ENCODE assay signal across 19 cellular contexts in genomic region chr2:1645761-1646476, GRCh38.
DNase-seq lines count a peak whose midpoint lies in the region; ATAC-seq and TF ChIP-seq lines count a peak whose summit lies in the region.
"Had no signal": no experiment of that assay in that cellular context is flagged by ENCODE, and none has a peak within 500 bp of the region (broad histone marks: within the 10 kb centered on the region; RNA-seq: fewer than 3 reads in every experiment).

No MANE protein-coding gene starts in this region.

- H3K9me3 ChIP-seq in A673 (ENCODE audit: low read depth, low read length, poor library complexity, severe bottlenecking): no peaks in the 10 kb centered on the region
- no peaks in the 10 kb centered on the region for H3K9me3 ChIP-seq in Panc1 (ENCODE audit: control insufficient read depth, insufficient read depth, low read depth, low read length)
- no peaks in the 10 kb centered on the region for H3K9me3 ChIP-seq in right atrium auricular region
- H3K9me3 ChIP-seq: breast epithelium, lower lobe of right lung, prostate gland had no signal

- no peak for ATAC-seq in Panc1
- ATAC-seq in HG03460 (IDR thresholded peaks at IDR 0.05; ENCODE audit: unreplicated experiment): no peak
- ATAC-seq: esophagus mucosa, lower lobe of right lung, T-cell had no signal

- no peaks in the 10 kb centered on the region for H3K27me3 ChIP-seq in A673 (replicated peaks; ENCODE audit: insufficient read depth, low read depth, low read length, poor library complexity)
- no peaks in the 10 kb centered on the region for H3K27me3 ChIP-seq in Panc1 (ENCODE audit: control insufficient read depth, insufficient read depth, low read length)
- H3K27me3 ChIP-seq in right atrium auricular region: no peaks in the 10 kb centered on the region
- H3K27me3 ChIP-seq: breast epithelium had no signal

- no peaks in the 10 kb centered on the region for H3K9me3 Mint-ChIP-seq in osteocyte (ENCODE audit: unreplicated experiment)
- H3K9me3 Mint-ChIP-seq: activated naive CD4-positive, alpha-beta T cell treated with anti-CD3 and anti-CD28 coated beads, Interleukin-2, amount 50 U/mL, for 24 hours; CD4-positive, alpha-beta T cell; T-cell had no signal

- in situ Hi-C loops in Panc1 (cut with HindIII; ENCODE audit: low pct_unique_long_range_greater_than_20kb, low sequenced_read_pairs): no loop called here

- no peak overlapping the region for H3K4me3 Mint-ChIP-seq in osteocyte (ENCODE audit: unreplicated experiment)
- H3K4me3 Mint-ChIP-seq: activated naive CD4-positive, alpha-beta T cell treated with anti-CD3 and anti-CD28 coated beads, Interleukin-2, amount 50 U/mL, for 24 hours; CD4-positive, alpha-beta T cell; naive B cell; T-cell had no signal

- POLR2A ChIA-PET in A673 (lab: Charles Lee; ENCODE audit: low non-redundant PET) (no interaction called here), Panc1 (lab: Charles Lee) (interaction anchor here (0.6 kb wide), 1 partner anchor 10 kb away, joined by 7 read pairs; no protein-coding TSS in a partner anchor)

- H3K36me3 ChIP-seq in A673 (ENCODE audit: insufficient read depth, low read length, poor library complexity, severe bottlenecking) (peaks cover 57% of the 10 kb centered on the region), Panc1 (ENCODE audit: control insufficient read depth, insufficient read depth, low read length) (no peaks in the 10 kb centered on the region), right atrium auricular region (peaks cover 25% of the 10 kb centered on the region)

- BruUV-seq in A673 (replicated peaks; lab: Mats Ljungman, UMichigan) (no TSS peak), Panc1 (replicated peaks; lab: Mats Ljungman, UMichigan) (no TSS peak)

- peaks cover 18% of the 10 kb centered on the region for H3K4me1 ChIP-seq in A673 (ENCODE audit: insufficient read depth, low read length, poor library complexity, severe bottlenecking)
- H3K4me1 ChIP-seq in Panc1 (ENCODE audit: control insufficient read depth, insufficient read depth, low read length): peaks cover 5% of the 10 kb centered on the region
- peaks cover 0 to 21% of the 10 kb centered on the region in 2 donors for H3K4me1 ChIP-seq in right atrium auricular region
- H3K4me1 ChIP-seq: breast epithelium, prostate gland had no signal

- H3K27ac Mint-ChIP-seq in osteocyte (ENCODE audit: unreplicated experiment): no peak overlapping the region
- H3K27ac Mint-ChIP-seq: activated naive CD4-positive, alpha-beta T cell treated with anti-CD3 and anti-CD28 coated beads, Interleukin-2, amount 50 U/mL, for 24 hours; CD4-positive, alpha-beta T cell; naive B cell; T-cell had no signal

- DNase-seq in A673 (ENCODE audit: low spot score) (no peak), Panc1 (ENCODE audit: low read depth, low spot score) (no peak), right atrium auricular region (ENCODE audit: low spot score) (peak; percentile 54), osteocyte (ENCODE audit: extremely low spot score, unreplicated experiment) (peak; percentile 62), DMS153 (lab: John Stamatoyannopoulos, UW) (no peak), NCI-H2081 (lab: John Stamatoyannopoulos, UW) (no peak), HCEC 1CT (no peak)
- DNase-seq: activated CD4-positive, alpha-beta T cell treated with anti-CD3 and anti-CD28 coated beads, Interleukin-2, amount 50 U/mL, for 1 hour; CD4-positive, alpha-beta T cell; KBM-7; lower lobe of right lung; naive B cell; NCI-H2029; T-cell had no signal

- H3K36me3 Mint-ChIP-seq in osteocyte (ENCODE audit: unreplicated experiment): peaks cover 72% of the 10 kb centered on the region
- H3K36me3 Mint-ChIP-seq: activated naive CD4-positive, alpha-beta T cell treated with anti-CD3 and anti-CD28 coated beads, Interleukin-2, amount 50 U/mL, for 24 hours; naive B cell; T-cell had no signal

- H3K27ac ChIP-seq in A673 (ENCODE audit: low read depth, low read length, poor library complexity, severe bottlenecking): peak overlapping the region; percentile 28
- H3K27ac ChIP-seq in Panc1 (ENCODE audit: low read length): peak overlapping the region; percentile 71
- no peak overlapping the region for H3K27ac ChIP-seq in right atrium auricular region
- H3K27ac ChIP-seq: breast epithelium, lower lobe of right lung had no signal

- CTCF ChIA-PET in A673 (lab: Charles Lee) (no interaction called here), Panc1 (lab: Charles Lee) (no interaction called here)

- peaks cover 5% of the 10 kb centered on the region for H3K4me1 Mint-ChIP-seq in osteocyte (ENCODE audit: unreplicated experiment)
- H3K4me1 Mint-ChIP-seq: activated naive CD4-positive, alpha-beta T cell treated with anti-CD3 and anti-CD28 coated beads, Interleukin-2, amount 50 U/mL, for 24 hours; T-cell had no signal

- TF ChIP-seq CTCF in A673 (conservative IDR thresholded peaks at IDR 0.05; ENCODE audit: low read depth, low read length) (no peak), Panc1 (IDR thresholded peaks at IDR 0.05) (no peak), right atrium auricular region (IDR thresholded peaks at IDR 0.05) (no peak), osteocyte (IDR thresholded peaks at IDR 0.05) (no peak)

- intact Hi-C loops in A673 (cut with micrococcal nuclease; ENCODE audit: unreplicated experiment): no loop called here
- intact Hi-C loops in Panc1 (cut with micrococcal nuclease; ENCODE audit: unreplicated experiment): no loop called here

- H3K27me3 Mint-ChIP-seq in osteocyte (ENCODE audit: unreplicated experiment): no peaks in the 10 kb centered on the region
- H3K27me3 Mint-ChIP-seq: activated naive CD4-positive, alpha-beta T cell treated with anti-CD3 and anti-CD28 coated beads, Interleukin-2, amount 50 U/mL, for 24 hours; CD4-positive, alpha-beta T cell; naive B cell; T-cell had no signal

- H3K4me3 ChIP-seq in A673 (ENCODE audit: low read depth, low read length, poor library complexity, severe bottlenecking): no peak overlapping the region
- H3K4me3 ChIP-seq in Panc1 (ENCODE audit: low read depth in 2 of 2, low read length in 2 of 2): no peak overlapping the region
- H3K4me3 ChIP-seq in right atrium auricular region: no peak overlapping the region
- H3K4me3 ChIP-seq: breast epithelium, lower lobe of right lung, prostate gland had no signal

Comparison
In these comparisons a context has a peak if more than half of its experiments do, and no peak if none do; other contexts are left out.
1. DNase-seq: peak in right atrium auricular region (single experiment) and osteocyte (single experiment); none in A673 (single experiment), Panc1 (single experiment), DMS153 (single experiment), NCI-H2081 (0 of 2) and HCEC 1CT (single experiment).
2. H3K27ac ChIP-seq: peak in A673 (single experiment) and Panc1 (single experiment); none in right atrium auricular region (0 of 2).